ENCODE assay signal across 2 cellular contexts in genomic region chr4:170001688-170002267, GRCh38.
TF ChIP-seq lines count a peak whose summit lies in the region.

No MANE protein-coding gene starts in this region.

TF ChIP-seq in HepG2, 621 proteins besides CTCF, POLR2A, EP300 and RAD21:
- TF ChIP-seq POGZ (CRISPR knock-in tag; IDR thresholded peaks at IDR 0.05) (no peak), MNT (IDR thresholded peaks at IDR 0.05) (peak; percentile 53; the same call in 1 of the 2 replicates)

TF ChIP-seq in WTC11, 78 proteins besides CTCF, POLR2A, EP300 and RAD21:
- TF ChIP-seq ZNF263 (CRISPR knock-in tag; IDR thresholded peaks at IDR 0.05; ENCODE audit: low read depth) (no peak), NFATC4 (CRISPR knock-in tag; IDR thresholded peaks at IDR 0.05) (no peak), AR (CRISPR knock-in tag; IDR thresholded peaks at IDR 0.05) (no peak), E2F1 (CRISPR knock-in tag; IDR thresholded peaks at IDR 0.05) (no peak), GTF2I (CRISPR knock-in tag; conservative IDR thresholded peaks at IDR 0.05) (no peak), ATF3 (CRISPR knock-in tag; conservative IDR thresholded peaks at IDR 0.05) (no peak), ZNF121 (CRISPR knock-in tag; IDR thresholded peaks at IDR 0.05) (no peak), ZNF671 (CRISPR knock-in tag; IDR thresholded peaks at IDR 0.05) (no peak), ETV6 (CRISPR knock-in tag; IDR thresholded peaks at IDR 0.05) (no peak), SOX15 (CRISPR knock-in tag; IDR thresholded peaks at IDR 0.05) (no peak), SMAD3 (CRISPR knock-in tag; IDR thresholded peaks at IDR 0.05; ENCODE audit: borderline replicate concordance) (no peak), IRF2 (CRISPR knock-in tag; IDR thresholded peaks at IDR 0.05; ENCODE audit: borderline replicate concordance, low read depth) (no peak), ZNF532 (CRISPR knock-in tag; IDR thresholded peaks at IDR 0.05; ENCODE audit: borderline replicate concordance) (no peak), CDX4 (CRISPR knock-in tag; IDR thresholded peaks at IDR 0.05; ENCODE audit: borderline replicate concordance) (no peak), ZBTB43 (CRISPR knock-in tag; IDR thresholded peaks at IDR 0.05) (no peak), FOXJ3 (CRISPR knock-in tag; IDR thresholded peaks at IDR 0.05; ENCODE audit: borderline replicate concordance) (no peak), ATF6 (CRISPR knock-in tag; IDR thresholded peaks at IDR 0.05) (no peak), PRDM15 (CRISPR knock-in tag; IDR thresholded peaks at IDR 0.05) (no peak), MAX (CRISPR knock-in tag; IDR thresholded peaks at IDR 0.05) (no peak), JAZF1 (CRISPR knock-in tag; IDR thresholded peaks at IDR 0.05) (no peak)
